In the genomic region with DNA sequence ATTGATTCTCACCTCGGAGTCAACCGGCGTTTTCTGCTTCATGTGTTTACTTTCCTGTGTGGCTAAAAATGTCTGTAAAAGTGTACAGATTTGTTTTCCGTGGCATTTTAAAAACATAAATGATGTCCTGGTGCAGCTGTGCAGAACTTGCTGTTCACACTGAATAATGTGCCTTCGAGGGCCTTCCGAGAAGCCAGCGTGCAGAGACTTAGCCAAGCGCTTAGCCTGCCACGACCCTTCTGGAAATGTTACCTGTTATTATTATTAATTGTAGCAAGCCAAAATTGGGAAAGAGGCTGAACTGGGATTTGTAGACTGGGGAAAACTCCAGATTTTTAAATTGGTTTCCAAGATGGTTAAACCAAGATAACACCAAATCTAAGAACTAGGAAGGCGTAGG, we compare ENCODE assay signal across 19 cellular contexts.
"Had no signal": no experiment of that assay in that cellular context is flagged by ENCODE, and none has a peak within 500 bp of the region (broad histone marks: within the 10 kb centered on the region; RNA-seq: fewer than 3 reads in every experiment).

No MANE protein-coding gene starts in this region.

- H3K4me3 ChIP-seq: cardiac muscle cell, dorsolateral prefrontal cortex, left ventricle myocardium inferior, skin epidermis, suprapubic skin, transverse colon, vagina had no signal

- H3K36me3 ChIP-seq: cardiac muscle cell, left ventricle myocardium inferior, suprapubic skin, transverse colon, vagina had no signal

- H3K27me3 ChIP-seq: cardiac muscle cell, transverse colon, vagina had no signal

- H3K4me1 Mint-ChIP-seq: stimulated activated naive CD8-positive, alpha-beta T cell treated with anti-CD3 and anti-CD28 coated beads, Interleukin-15, amount 100 ng/mL, for 72 hours had no signal

- H3K27ac ChIP-seq: cardiac muscle cell, dorsolateral prefrontal cortex, epithelial cell of prostate, left ventricle myocardium inferior, skin epidermis, suprapubic skin, transverse colon had no signal

- ATAC-seq: activated CD4-positive, CD25-positive, alpha-beta regulatory T cell treated with anti-CD3 and anti-CD28 coated beads, Interleukin-2, amount 50 U/mL, for 24 hours; activated naive CD4-positive, alpha-beta T cell treated with anti-CD3 and anti-CD28 coated beads, Interleukin-2, amount 50 U/mL, for 72 hours; stimulated activated naive CD8-positive, alpha-beta T cell treated with anti-CD3 and anti-CD28 coated beads, Interleukin-15, amount 100 ng/mL, for 72 hours had no signal

- H3K4me3 Mint-ChIP-seq: endodermal cell; stimulated activated naive CD8-positive, alpha-beta T cell treated with anti-CD3 and anti-CD28 coated beads, Interleukin-15, amount 100 ng/mL, for 72 hours had no signal

- H3K27ac Mint-ChIP-seq: activated naive CD4-positive, alpha-beta T cell treated with anti-CD3 and anti-CD28 coated beads, Interleukin-2, amount 50 U/mL, for 72 hours; endodermal cell; progenitor cell of endocrine pancreas; stimulated activated naive CD8-positive, alpha-beta T cell treated with anti-CD3 and anti-CD28 coated beads, Interleukin-15, amount 100 ng/mL, for 72 hours had no signal

- DNase-seq: activated gamma-delta T cell; dorsolateral prefrontal cortex; endodermal cell; left ventricle myocardium inferior; mammary epithelial cell; stimulated activated CD4-positive, alpha-beta T cell treated with anti-CD3 and anti-CD28 coated beads, Interleukin-15, amount 100 ng/mL, for 24 hours; stimulated activated CD4-positive, alpha-beta T cell treated with anti-CD3 and anti-CD28 coated beads, Interleukin-2, amount 100 ng/mL, for 48 hours; stimulated activated naive CD8-positive, alpha-beta T cell treated with anti-CD3 and anti-CD28 coated beads, Interleukin-15, amount 100 ng/mL, for 72 hours; T-helper 1 cell; T-helper 9 cell; transverse colon had no signal
